Comparison of ENCODE assay signal across 8 cellular contexts in the genomic region with DNA sequence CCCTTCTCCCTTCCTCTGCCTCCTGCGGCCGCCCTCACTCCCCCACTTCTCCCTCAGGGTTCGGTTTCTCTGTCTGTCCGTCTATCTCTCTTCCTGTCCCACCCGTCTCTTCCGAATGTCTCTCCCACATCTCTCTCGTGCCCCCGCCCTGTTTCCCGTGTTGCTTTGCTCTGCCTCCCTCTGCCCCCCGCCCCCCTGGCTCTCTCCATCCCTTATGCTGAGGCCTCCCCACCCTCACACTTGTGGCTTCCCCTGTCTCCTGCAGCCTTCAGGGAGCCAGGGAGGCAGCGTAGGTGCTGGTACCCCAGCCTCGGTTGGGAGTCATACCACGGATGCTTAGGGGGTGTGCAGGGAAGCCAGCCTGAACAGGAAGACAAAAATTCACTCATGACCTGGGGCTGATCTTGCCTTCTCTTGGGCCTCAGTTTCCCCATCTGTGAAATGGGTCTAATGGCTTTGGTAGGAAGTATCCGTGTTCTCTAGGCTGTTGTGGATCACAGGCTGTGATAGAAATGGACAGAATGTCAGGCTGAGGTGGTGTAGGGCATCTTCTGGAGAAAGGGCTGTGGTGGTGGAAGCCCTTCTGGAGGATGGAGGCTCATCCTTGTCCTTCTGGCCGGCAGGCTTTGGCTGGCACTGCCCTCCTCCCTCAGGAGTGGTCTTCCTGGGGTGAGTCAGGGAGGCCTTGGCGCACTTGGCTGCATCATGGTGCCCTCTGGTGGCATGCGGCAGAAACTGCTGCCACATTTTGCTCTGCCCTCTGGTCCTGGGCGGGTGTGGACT. TPM values are rescaled to one million over a fixed set of nuclear protein-coding genes. Genes with fewer than 3 reads are reported as not detected.
DNase-seq lines count a peak whose midpoint lies in the region; ATAC-seq and TF ChIP-seq lines count a peak whose summit lies in the region.

No MANE protein-coding gene starts in this region.

- 46 to 62% (median 50%) methylated on average over 16 to 18 of the region's 18 CpGs for WGBS in spleen, 5 donors

- no peak overlapping the region for H3K4me3 ChIP-seq in astrocyte of the cerebellum (ENCODE audit: low read depth, low read length)
- H3K4me3 ChIP-seq in spleen, result no peak overlapping the region

- H3K9me3 Mint-ChIP-seq in T-helper 2 cell treated with Interferon-gamma antibody and Interleukin-4, amounts not matched to agents 5 μg/mL and 100 μg/mL, for 36 hours, result no peaks in the 10 kb centered on the region

- no peaks in the 10 kb centered on the region for H3K4me1 Mint-ChIP-seq in T-helper 2 cell treated with Interferon-gamma antibody and Interleukin-4, amounts not matched to agents 5 μg/mL and 100 μg/mL, for 36 hours (ENCODE audit: low read depth)

- TF ChIP-seq CTCF in GM10266 (IDR thresholded peaks at IDR 0.05; ENCODE audit: control insufficient read depth, insufficient read depth, low read depth, missing control alignments), result peak; percentile 96
- TF ChIP-seq CTCF in astrocyte of the cerebellum (IDR thresholded peaks at IDR 0.05; ENCODE audit: low read depth, low read length, missing control alignments), result peak; percentile 86
- TF ChIP-seq CTCF in spleen (IDR thresholded peaks at IDR 0.05 in 8 of 11, conservative IDR thresholded peaks at IDR 0.05 in 3 of 11), result peak; percentile 81 to 92 (median 87)

- H3K36me3 Mint-ChIP-seq in T-helper 2 cell treated with Interferon-gamma antibody and Interleukin-4, amounts not matched to agents 5 μg/mL and 100 μg/mL, for 36 hours (ENCODE audit: low read depth), result no peaks in the 10 kb centered on the region

- no peak for ATAC-seq in GM19324 (IDR thresholded peaks at IDR 0.05; ENCODE audit: low FRiP score, unreplicated experiment)

- H3K27ac ChIP-seq in spleen, result no peak overlapping the region

- H3K4me1 ChIP-seq in spleen, result peaks cover 0 to 74% (median 12%) of the 10 kb centered on the region in 6 donors

- no peaks in the 10 kb centered on the region for H3K27me3 ChIP-seq in spleen (replicated peaks in 1 of 7)

- no peaks in the 10 kb centered on the region for H3K9me3 ChIP-seq in spleen

- intact Hi-C loops in spleen (cut with DNase I; ENCODE audit: low total_unique reads), result loop anchor here (5.0 kb wide), 2 partner anchors 134 to 149 kb away; no protein-coding TSS in a partner anchor

- H3K27me3 Mint-ChIP-seq in T-helper 2 cell treated with Interferon-gamma antibody and Interleukin-4, amounts not matched to agents 5 μg/mL and 100 μg/mL, for 36 hours (ENCODE audit: low read depth), result no peaks in the 10 kb centered on the region

- in situ Hi-C loops in astrocyte of the cerebellum (cut with HindIII; ENCODE audit: low sequenced_read_pairs), result loop anchor here (25.0 kb wide), 1 partner anchor 129 kb away; no protein-coding TSS in a partner anchor

- no peak overlapping the region for H3K4me3 Mint-ChIP-seq in T-helper 2 cell treated with Interferon-gamma antibody and Interleukin-4, amounts not matched to agents 5 μg/mL and 100 μg/mL, for 36 hours

- H3K36me3 ChIP-seq in spleen, result no peaks in the 10 kb centered on the region

- peak; percentile 83 for DNase-seq in GM10266 (ENCODE audit: extremely low spot score)
- DNase-seq in NCI-H1105 treated with DMSO at 0.1 percent for 48 hours (lab: John Stamatoyannopoulos, UW), result peak; percentile 35
- DNase-seq in T-helper 2 cell treated with Interferon-gamma antibody and Interleukin-4, amounts not matched to agents 5 μg/mL and 100 μg/mL, for 36 hours (ENCODE audit: low spot score), result peak; percentile 39
- DNase-seq in astrocyte of the cerebellum (ENCODE audit: low read depth), result peak; percentile 40
- peak; percentile 23 to 49 for DNase-seq in hippocampal formation (lab: John Stamatoyannopoulos, UW)
- DNase-seq in spleen, result peak; percentile 87
- no peak for DNase-seq in GF-D8 (lab: John Stamatoyannopoulos, UW)

- TF ChIP-seq POLR2A in spleen (IDR thresholded peaks at IDR 0.05), result no peak

- H3K27ac Mint-ChIP-seq in T-helper 2 cell treated with Interferon-gamma antibody and Interleukin-4, amounts not matched to agents 5 μg/mL and 100 μg/mL, for 36 hours, result no peak overlapping the region

RNA-seq across cellular contexts. Expression of a gene that starts 55.5 kb away (rescaled TPM):
- 1 to 10 TPM in 2 of 7 donors, under 1 TPM in 4, not detected in 1; 0.26 to 1.6 (median 0.41) TPM for total RNA-seq in spleen
- under 1 TPM; 0.14 to 0.20 (median 0.19) TPM for polyA plus RNA-seq in spleen
